Comparison of ENCODE assay signal across 1 cellular context in the genomic region with DNA sequence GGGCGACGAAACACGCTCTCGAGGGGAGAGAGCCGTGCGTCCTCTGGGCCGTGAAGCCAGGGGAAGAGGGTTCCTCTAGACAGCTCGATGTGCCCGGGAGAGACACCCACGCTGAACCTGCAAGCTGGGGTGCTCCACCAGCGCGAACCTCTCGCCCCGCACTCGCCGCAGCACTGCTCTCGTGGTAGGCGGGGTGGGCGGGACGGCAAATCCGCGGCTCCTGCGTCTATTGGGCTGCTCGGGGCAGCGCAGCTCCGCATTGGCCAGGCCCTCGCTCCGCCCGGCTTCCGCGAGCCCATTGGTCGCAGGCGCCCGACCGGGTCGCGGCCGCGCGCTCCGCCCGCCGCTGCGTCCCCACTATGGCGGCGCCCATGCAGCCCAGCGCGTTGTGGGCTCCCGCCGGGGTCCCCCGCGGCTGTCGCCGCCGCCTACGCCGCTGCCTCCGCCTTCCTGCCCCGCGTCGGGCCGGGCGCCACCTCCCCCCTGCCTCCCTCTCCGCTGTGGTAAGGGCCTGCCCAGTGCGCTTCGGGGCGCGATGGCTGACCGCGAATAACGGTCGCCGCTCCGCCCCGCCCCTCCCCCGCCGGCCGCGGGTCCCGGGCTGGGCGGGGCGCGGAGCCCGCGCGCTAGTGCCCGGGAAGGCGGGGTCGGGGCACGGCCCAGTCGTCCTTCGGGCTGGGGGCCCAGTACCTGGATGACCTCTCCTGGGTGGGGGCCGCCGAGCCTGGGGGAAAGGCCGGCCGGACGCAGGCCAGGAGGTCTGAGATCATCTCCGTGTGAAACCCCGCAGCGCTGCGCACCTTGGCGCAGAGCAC.
TF ChIP-seq lines count a peak whose summit lies in the region.

A gene with protein sequence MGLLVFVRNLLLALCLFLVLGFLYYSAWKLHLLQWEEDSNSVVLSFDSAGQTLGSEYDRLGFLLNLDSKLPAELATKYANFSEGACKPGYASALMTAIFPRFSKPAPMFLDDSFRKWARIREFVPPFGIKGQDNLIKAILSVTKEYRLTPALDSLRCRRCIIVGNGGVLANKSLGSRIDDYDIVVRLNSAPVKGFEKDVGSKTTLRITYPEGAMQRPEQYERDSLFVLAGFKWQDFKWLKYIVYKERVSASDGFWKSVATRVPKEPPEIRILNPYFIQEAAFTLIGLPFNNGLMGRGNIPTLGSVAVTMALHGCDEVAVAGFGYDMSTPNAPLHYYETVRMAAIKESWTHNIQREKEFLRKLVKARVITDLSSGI (plus strand): TSS at position 346 of the 815 bp plus-strand sequence. CDS start 28,727 bp downstream, outside the sequence.

TF ChIP-seq in HepG2, 621 proteins besides CTCF, POLR2A, EP300 and RAD21 (continued from another document and continues in another):
- TF ChIP-seq, protein P1, sequence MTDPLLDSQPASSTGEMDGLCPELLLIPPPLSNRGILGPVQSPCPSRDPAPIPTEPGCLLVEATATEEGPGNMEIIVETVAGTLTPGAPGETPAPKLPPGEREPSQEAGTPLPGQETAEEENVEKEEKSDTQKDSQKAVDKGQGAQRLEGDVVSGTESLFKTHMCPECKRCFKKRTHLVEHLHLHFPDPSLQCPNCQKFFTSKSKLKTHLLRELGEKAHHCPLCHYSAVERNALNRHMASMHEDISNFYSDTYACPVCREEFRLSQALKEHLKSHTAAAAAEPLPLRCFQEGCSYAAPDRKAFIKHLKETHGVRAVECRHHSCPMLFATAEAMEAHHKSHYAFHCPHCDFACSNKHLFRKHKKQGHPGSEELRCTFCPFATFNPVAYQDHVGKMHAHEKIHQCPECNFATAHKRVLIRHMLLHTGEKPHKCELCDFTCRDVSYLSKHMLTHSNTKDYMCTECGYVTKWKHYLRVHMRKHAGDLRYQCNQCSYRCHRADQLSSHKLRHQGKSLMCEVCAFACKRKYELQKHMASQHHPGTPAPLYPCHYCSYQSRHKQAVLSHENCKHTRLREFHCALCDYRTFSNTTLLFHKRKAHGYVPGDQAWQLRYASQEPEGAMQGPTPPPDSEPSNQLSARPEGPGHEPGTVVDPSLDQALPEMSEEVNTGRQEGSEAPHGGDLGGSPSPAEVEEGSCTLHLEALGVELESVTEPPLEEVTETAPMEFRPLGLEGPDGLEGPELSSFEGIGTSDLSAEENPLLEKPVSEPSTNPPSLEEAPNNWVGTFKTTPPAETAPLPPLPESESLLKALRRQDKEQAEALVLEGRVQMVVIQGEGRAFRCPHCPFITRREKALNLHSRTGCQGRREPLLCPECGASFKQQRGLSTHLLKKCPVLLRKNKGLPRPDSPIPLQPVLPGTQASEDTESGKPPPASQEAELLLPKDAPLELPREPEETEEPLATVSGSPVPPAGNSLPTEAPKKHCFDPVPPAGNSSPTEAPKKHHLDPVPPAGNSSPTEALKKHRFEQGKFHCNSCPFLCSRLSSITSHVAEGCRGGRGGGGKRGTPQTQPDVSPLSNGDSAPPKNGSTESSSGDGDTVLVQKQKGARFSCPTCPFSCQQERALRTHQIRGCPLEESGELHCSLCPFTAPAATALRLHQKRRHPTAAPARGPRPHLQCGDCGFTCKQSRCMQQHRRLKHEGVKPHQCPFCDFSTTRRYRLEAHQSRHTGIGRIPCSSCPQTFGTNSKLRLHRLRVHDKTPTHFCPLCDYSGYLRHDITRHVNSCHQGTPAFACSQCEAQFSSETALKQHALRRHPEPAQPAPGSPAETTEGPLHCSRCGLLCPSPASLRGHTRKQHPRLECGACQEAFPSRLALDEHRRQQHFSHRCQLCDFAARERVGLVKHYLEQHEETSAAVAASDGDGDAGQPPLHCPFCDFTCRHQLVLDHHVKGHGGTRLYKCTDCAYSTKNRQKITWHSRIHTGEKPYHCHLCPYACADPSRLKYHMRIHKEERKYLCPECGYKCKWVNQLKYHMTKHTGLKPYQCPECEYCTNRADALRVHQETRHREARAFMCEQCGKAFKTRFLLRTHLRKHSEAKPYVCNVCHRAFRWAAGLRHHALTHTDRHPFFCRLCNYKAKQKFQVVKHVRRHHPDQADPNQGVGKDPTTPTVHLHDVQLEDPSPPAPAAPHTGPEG (CRISPR knock-in tag; IDR thresholded peaks at IDR 0.05), result peak; percentile 68; the same call in 1 of the 2 replicates
- TF ChIP-seq ZNF776 (CRISPR knock-in tag; IDR thresholded peaks at IDR 0.05), result peak; percentile 94
- peak; percentile 30 for TF ChIP-seq ARNT2 (CRISPR knock-in tag; IDR thresholded peaks at IDR 0.05; ENCODE audit: low read depth)
- no peak for TF ChIP-seq SNAPC5 (CRISPR knock-in tag; IDR thresholded peaks at IDR 0.05; ENCODE audit: borderline replicate concordance)
- peak; percentile 76 for TF ChIP-seq ZBTB14 (CRISPR knock-in tag; IDR thresholded peaks at IDR 0.05)
- TF ChIP-seq ATF2 (CRISPR knock-in tag; IDR thresholded peaks at IDR 0.05), result peak; percentile 65; the same call in 1 of the 2 replicates
- peak; percentile 90 for TF ChIP-seq YEATS4 (CRISPR knock-in tag; IDR thresholded peaks at IDR 0.05; ENCODE audit: borderline replicate concordance)
- TF ChIP-seq ZFP91 (CRISPR knock-in tag; IDR thresholded peaks at IDR 0.05; ENCODE audit: borderline replicate concordance), result peak; percentile 74
- peak; percentile 43 for TF ChIP-seq RARA (CRISPR knock-in tag; IDR thresholded peaks at IDR 0.05)
- TF ChIP-seq HDAC2 (CRISPR knock-in tag; IDR thresholded peaks at IDR 0.05), result peak; percentile 43; the same call in 1 of the 2 replicates
- no peak for TF ChIP-seq SETDB1 (CRISPR knock-in tag; IDR thresholded peaks at IDR 0.05; ENCODE audit: borderline replicate concordance)
- TF ChIP-seq, protein P2, sequence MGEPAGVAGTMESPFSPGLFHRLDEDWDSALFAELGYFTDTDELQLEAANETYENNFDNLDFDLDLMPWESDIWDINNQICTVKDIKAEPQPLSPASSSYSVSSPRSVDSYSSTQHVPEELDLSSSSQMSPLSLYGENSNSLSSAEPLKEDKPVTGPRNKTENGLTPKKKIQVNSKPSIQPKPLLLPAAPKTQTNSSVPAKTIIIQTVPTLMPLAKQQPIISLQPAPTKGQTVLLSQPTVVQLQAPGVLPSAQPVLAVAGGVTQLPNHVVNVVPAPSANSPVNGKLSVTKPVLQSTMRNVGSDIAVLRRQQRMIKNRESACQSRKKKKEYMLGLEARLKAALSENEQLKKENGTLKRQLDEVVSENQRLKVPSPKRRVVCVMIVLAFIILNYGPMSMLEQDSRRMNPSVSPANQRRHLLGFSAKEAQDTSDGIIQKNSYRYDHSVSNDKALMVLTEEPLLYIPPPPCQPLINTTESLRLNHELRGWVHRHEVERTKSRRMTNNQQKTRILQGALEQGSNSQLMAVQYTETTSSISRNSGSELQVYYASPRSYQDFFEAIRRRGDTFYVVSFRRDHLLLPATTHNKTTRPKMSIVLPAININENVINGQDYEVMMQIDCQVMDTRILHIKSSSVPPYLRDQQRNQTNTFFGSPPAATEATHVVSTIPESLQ (CRISPR knock-in tag; conservative IDR thresholded peaks at IDR 0.05), result peak; percentile 19; the same call in 1 of the 2 replicates
- TF ChIP-seq, protein P3, sequence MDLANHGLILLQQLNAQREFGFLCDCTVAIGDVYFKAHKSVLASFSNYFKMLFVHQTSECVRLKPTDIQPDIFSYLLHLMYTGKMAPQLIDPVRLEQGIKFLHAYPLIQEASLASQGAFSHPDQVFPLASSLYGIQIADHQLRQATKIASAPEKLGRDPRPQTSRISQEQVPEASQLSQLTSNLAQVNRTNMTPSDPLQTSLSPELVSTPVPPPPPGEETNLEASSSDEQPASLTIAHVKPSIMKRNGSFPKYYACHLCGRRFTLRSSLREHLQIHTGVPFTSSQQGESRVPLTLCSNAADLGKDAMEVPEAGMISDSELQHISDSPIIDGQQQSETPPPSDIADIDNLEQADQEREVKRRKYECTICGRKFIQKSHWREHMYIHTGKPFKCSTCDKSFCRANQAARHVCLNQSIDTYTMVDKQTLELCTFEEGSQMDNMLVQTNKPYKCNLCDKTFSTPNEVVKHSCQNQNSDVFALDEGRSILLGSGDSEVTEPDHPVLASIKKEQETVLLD (CRISPR knock-in tag; IDR thresholded peaks at IDR 0.05; ENCODE audit: low read depth), result peak; percentile 97
- TF ChIP-seq BHLHE40 (IDR thresholded peaks at IDR 0.05; ENCODE audit: low read length), result no peak
- TF ChIP-seq, protein P4, sequence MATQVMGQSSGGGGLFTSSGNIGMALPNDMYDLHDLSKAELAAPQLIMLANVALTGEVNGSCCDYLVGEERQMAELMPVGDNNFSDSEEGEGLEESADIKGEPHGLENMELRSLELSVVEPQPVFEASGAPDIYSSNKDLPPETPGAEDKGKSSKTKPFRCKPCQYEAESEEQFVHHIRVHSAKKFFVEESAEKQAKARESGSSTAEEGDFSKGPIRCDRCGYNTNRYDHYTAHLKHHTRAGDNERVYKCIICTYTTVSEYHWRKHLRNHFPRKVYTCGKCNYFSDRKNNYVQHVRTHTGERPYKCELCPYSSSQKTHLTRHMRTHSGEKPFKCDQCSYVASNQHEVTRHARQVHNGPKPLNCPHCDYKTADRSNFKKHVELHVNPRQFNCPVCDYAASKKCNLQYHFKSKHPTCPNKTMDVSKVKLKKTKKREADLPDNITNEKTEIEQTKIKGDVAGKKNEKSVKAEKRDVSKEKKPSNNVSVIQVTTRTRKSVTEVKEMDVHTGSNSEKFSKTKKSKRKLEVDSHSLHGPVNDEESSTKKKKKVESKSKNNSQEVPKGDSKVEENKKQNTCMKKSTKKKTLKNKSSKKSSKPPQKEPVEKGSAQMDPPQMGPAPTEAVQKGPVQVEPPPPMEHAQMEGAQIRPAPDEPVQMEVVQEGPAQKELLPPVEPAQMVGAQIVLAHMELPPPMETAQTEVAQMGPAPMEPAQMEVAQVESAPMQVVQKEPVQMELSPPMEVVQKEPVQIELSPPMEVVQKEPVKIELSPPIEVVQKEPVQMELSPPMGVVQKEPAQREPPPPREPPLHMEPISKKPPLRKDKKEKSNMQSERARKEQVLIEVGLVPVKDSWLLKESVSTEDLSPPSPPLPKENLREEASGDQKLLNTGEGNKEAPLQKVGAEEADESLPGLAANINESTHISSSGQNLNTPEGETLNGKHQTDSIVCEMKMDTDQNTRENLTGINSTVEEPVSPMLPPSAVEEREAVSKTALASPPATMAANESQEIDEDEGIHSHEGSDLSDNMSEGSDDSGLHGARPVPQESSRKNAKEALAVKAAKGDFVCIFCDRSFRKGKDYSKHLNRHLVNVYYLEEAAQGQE (IDR thresholded peaks at IDR 0.05; ENCODE audit: borderline replicate concordance in 1 of 2, low read depth in 1 of 2, low read length in 2 of 2), result no peak
- TF ChIP-seq, protein P5, sequence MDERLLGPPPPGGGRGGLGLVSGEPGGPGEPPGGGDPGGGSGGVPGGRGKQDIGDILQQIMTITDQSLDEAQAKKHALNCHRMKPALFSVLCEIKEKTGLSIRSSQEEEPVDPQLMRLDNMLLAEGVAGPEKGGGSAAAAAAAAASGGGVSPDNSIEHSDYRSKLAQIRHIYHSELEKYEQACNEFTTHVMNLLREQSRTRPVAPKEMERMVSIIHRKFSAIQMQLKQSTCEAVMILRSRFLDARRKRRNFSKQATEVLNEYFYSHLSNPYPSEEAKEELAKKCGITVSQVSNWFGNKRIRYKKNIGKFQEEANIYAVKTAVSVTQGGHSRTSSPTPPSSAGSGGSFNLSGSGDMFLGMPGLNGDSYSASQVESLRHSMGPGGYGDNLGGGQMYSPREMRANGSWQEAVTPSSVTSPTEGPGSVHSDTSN (CRISPR knock-in tag; IDR thresholded peaks at IDR 0.05), result no peak
- TF ChIP-seq PRDM4 (CRISPR knock-in tag; IDR thresholded peaks at IDR 0.05; ENCODE audit: borderline replicate concordance), result no peak
- TF ChIP-seq RBM39 (IDR thresholded peaks at IDR 0.05; ENCODE audit: low read depth, low read length, poor library complexity, severe bottlenecking), result no peak
- TF ChIP-seq ZMAT3 (CRISPR knock-in tag; conservative IDR thresholded peaks at IDR 0.05), result peak; percentile 71; the same call in 1 of the 2 replicates
